2 cellular contexts compared by ENCODE assay signal in the genomic region with DNA sequence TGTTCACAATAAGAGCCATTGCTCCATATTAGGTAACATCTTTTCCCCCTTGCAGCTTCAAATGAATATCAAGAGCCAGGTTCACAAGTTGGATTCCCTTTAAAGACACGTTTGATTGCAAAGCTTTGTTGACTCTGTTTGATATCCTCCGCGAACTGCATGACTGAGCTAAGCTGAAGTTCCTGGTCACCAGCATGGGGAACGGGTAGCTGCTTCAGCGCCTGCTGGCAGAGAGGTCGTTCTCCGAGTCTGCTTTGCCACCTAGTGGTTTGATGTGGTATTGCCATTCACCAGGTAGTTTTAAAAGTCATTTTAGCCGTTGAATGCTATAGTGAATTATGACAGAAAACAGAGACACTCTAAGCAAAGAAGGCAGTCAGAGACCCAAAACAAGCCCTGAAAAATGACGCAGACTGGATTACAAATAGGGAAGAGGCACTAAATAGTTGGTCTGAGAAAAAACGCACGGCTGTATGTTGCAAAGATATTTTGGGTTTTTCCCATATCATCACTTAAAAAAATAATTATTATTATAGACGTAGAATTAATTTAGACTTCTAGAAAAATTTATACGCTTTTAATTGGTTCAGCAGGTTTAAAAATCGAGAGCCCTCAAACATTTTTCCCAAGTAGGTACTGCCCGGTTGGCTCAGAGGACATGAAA.
TF ChIP-seq lines count a peak whose summit lies in the region.

No MANE protein-coding gene starts in this region.

TF ChIP-seq in IMR-90, 13 proteins besides CTCF, POLR2A, EP300 and RAD21:
- TF ChIP-seq, protein P1, sequence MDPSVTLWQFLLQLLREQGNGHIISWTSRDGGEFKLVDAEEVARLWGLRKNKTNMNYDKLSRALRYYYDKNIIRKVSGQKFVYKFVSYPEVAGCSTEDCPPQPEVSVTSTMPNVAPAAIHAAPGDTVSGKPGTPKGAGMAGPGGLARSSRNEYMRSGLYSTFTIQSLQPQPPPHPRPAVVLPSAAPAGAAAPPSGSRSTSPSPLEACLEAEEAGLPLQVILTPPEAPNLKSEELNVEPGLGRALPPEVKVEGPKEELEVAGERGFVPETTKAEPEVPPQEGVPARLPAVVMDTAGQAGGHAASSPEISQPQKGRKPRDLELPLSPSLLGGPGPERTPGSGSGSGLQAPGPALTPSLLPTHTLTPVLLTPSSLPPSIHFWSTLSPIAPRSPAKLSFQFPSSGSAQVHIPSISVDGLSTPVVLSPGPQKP (IDR thresholded peaks at IDR 0.05; ENCODE audit: borderline replicate concordance, low read depth, low read length) = no peak
- peak; percentile 81 for TF ChIP-seq SMC3 (IDR thresholded peaks at IDR 0.05; ENCODE audit: low read depth, low read length)
TF ChIP-seq in IMR-90: peak in this region for 1.

TF ChIP-seq in neural cell, 6 proteins besides CTCF, POLR2A, EP300 and RAD21:
- TF ChIP-seq EZH2 (IDR thresholded peaks at IDR 0.05; ENCODE audit: borderline replicate concordance, insufficient read depth, low read length, poor library complexity, severe bottlenecking) (no peak), POLR2AphosphoS5 (IDR thresholded peaks at IDR 0.05) (no peak), TAF1 (IDR thresholded peaks at IDR 0.05; ENCODE audit: low read depth) (no peak), MXI1 (conservative IDR thresholded peaks at IDR 0.05; ENCODE audit: poor library complexity, severe bottlenecking) (peak; percentile 21), SMC3 (conservative IDR thresholded peaks at IDR 0.05; ENCODE audit: poor library complexity) (peak; percentile 98)
- TF ChIP-seq, protein P2, sequence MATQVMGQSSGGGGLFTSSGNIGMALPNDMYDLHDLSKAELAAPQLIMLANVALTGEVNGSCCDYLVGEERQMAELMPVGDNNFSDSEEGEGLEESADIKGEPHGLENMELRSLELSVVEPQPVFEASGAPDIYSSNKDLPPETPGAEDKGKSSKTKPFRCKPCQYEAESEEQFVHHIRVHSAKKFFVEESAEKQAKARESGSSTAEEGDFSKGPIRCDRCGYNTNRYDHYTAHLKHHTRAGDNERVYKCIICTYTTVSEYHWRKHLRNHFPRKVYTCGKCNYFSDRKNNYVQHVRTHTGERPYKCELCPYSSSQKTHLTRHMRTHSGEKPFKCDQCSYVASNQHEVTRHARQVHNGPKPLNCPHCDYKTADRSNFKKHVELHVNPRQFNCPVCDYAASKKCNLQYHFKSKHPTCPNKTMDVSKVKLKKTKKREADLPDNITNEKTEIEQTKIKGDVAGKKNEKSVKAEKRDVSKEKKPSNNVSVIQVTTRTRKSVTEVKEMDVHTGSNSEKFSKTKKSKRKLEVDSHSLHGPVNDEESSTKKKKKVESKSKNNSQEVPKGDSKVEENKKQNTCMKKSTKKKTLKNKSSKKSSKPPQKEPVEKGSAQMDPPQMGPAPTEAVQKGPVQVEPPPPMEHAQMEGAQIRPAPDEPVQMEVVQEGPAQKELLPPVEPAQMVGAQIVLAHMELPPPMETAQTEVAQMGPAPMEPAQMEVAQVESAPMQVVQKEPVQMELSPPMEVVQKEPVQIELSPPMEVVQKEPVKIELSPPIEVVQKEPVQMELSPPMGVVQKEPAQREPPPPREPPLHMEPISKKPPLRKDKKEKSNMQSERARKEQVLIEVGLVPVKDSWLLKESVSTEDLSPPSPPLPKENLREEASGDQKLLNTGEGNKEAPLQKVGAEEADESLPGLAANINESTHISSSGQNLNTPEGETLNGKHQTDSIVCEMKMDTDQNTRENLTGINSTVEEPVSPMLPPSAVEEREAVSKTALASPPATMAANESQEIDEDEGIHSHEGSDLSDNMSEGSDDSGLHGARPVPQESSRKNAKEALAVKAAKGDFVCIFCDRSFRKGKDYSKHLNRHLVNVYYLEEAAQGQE (IDR thresholded peaks at IDR 0.05; ENCODE audit: borderline replicate concordance) = no peak
TF ChIP-seq in neural cell: peak in this region for 2.
